Comparison of ENCODE assay signal across 9 cellular contexts in genomic region chr21:34693192-34693810, GRCh38.
DNase-seq lines count a peak whose midpoint lies in the region; ATAC-seq and TF ChIP-seq lines count a peak whose summit lies in the region.
"Had no signal": no experiment of that assay in that cellular context is flagged by ENCODE, and none has a peak within 500 bp of the region (broad histone marks: within the 10 kb centered on the region; RNA-seq: fewer than 3 reads in every experiment).

No MANE protein-coding gene starts in this region.

- DNase-seq in NCI-H2107 treated with DMSO at 0.1 percent for 48 hours (lab: John Stamatoyannopoulos, UW; ENCODE audit: unreplicated experiment) (peak; percentile 88), NCI-H2107 (lab: John Stamatoyannopoulos, UW) (no peak), RWPE1 (ENCODE audit: low spot score) (peak; percentile 55), brain microvascular endothelial cell (peak; percentile 50), kidney glomerular epithelial cell (lab: John Stamatoyannopoulos, UW) (peak; percentile 52)
- DNase-seq in stimulated activated CD8-positive, alpha-beta memory T cell treated with anti-CD3 and anti-CD28 coated beads, Interleukin-12 subunit alpha, Interleukin-12 subunit beta, amount 100 ng/mL, for 1 hour (ENCODE audit: low read depth), result peak; percentile 24

- no peaks in the 10 kb centered on the region for H4K20me1 ChIP-seq in Loucy (ENCODE audit: insufficient read depth, low read length, poor library complexity, severe bottlenecking)
- H4K20me1 ChIP-seq: BLaER1 treated with 17β-estradiol and CSF1 and Interleukin-3, amounts not matched to agents 10 nM and 100 nM had no signal

- H3K4me3 ChIP-seq in Loucy (ENCODE audit: low read length, poor library complexity, severe bottlenecking) (no peak overlapping the region), brain microvascular endothelial cell (ENCODE audit: low read depth, low read length) (no peak overlapping the region)
- H3K4me3 ChIP-seq: BLaER1 treated with 17β-estradiol and CSF1 and Interleukin-3, amounts not matched to agents 10 nM and 100 nM had no signal

- H3F3A ChIP-seq in Loucy (ENCODE audit: low read depth), result no peaks in the 10 kb centered on the region

- H3K79me2 ChIP-seq in Loucy (ENCODE audit: insufficient read depth, low read length), result no peaks in the 10 kb centered on the region

- no peaks in the 10 kb centered on the region for H3K9me3 ChIP-seq in Loucy (ENCODE audit: insufficient read depth, low read depth, low read length)

- no peak for ATAC-seq in GM21825 (IDR thresholded peaks at IDR 0.05; ENCODE audit: unreplicated experiment)

- peaks cover 8% of the 10 kb centered on the region for H3K4me1 ChIP-seq in Loucy (ENCODE audit: insufficient read depth, low read length, poor library complexity, severe bottlenecking)

- no peak overlapping the region for H3K9ac ChIP-seq in Loucy (ENCODE audit: low read depth, low read length, poor library complexity, severe bottlenecking)
- H3K9ac ChIP-seq: BLaER1 treated with 17β-estradiol and CSF1 and Interleukin-3, amounts not matched to agents 10 nM and 100 nM had no signal

- no peak overlapping the region for H3K4me2 ChIP-seq in Loucy (ENCODE audit: low read depth, low read length, poor library complexity, severe bottlenecking)
- H3K4me2 ChIP-seq: BLaER1 treated with 17β-estradiol and CSF1 and Interleukin-3, amounts not matched to agents 10 nM and 100 nM had no signal

- H3K27ac ChIP-seq in RWPE1, result no peak overlapping the region
- no peak overlapping the region for H3K27ac ChIP-seq in brain microvascular endothelial cell
- H3K27ac ChIP-seq: BLaER1 treated with 17β-estradiol and CSF1 and Interleukin-3, amounts not matched to agents 10 nM and 100 nM had no signal

- no peaks in the 10 kb centered on the region for H3K9me2 ChIP-seq in Loucy (replicated peaks; ENCODE audit: low read depth, low read length)

- TF ChIP-seq CTCF in Loucy (conservative IDR thresholded peaks at IDR 0.05; ENCODE audit: low read length) (peak; percentile 92), RWPE1 (conservative IDR thresholded peaks at IDR 0.05; ENCODE audit: low read depth) (peak; percentile 84), brain microvascular endothelial cell (IDR thresholded peaks at IDR 0.05; ENCODE audit: low read depth, low read length, missing control alignments) (peak; percentile 86)

- H3K36me3 ChIP-seq in Loucy (ENCODE audit: insufficient read depth, low read length) (no peaks in the 10 kb centered on the region), brain microvascular endothelial cell (replicated peaks) (no peaks in the 10 kb centered on the region)
- H3K36me3 ChIP-seq: BLaER1 treated with 17β-estradiol and CSF1 and Interleukin-3, amounts not matched to agents 10 nM and 100 nM had no signal

- POLR2A ChIA-PET in RWPE1 (lab: Yijun Ruan, JAX; ENCODE audit: low non-redundant PET), result interaction anchor here (0.6 kb wide), 1 partner anchor 196 kb away, joined by 3 read pairs; no protein-coding TSS in a partner anchor

- H2AFZ ChIP-seq in Loucy (ENCODE audit: low read length), result peak overlapping the region; percentile 65; the same call in 1 of the 2 replicates

- no peaks in the 10 kb centered on the region for H3K27me3 ChIP-seq in Loucy (ENCODE audit: insufficient read depth, low read length, poor library complexity, severe bottlenecking)
- peaks cover 12% of the 10 kb centered on the region for H3K27me3 ChIP-seq in brain microvascular endothelial cell (replicated peaks)
- H3K27me3 ChIP-seq: BLaER1 treated with 17β-estradiol and CSF1 and Interleukin-3, amounts not matched to agents 10 nM and 100 nM had no signal

- CTCF ChIA-PET in RWPE1 (lab: Yijun Ruan, JAX), result interaction anchor here (0.5 to 1.6 kb wide), 17 partner anchors 9 to 1248 kb away, joined by 3 to 6 read pairs (median 4); no protein-coding TSS in a partner anchor

- in situ Hi-C loops in brain microvascular endothelial cell (cut with HindIII; ENCODE audit: low pct_ligation_motif_present, low sequenced_read_pairs), result no loop called here
